Comparison of ENCODE assay signal across 8 cellular contexts in genomic region chr10:118045154-118045841, GRCh38. TPM values are rescaled to one million over a fixed set of nuclear protein-coding genes. Genes with fewer than 3 reads are reported as not detected.
A peak's percentile ranks its signal among the peaks of the same experiment; 100 is the strongest.
DNase-seq lines count a peak whose midpoint lies in the region; ATAC-seq and TF ChIP-seq lines count a peak whose summit lies in the region.

No MANE protein-coding gene starts in this region.

- DNase-seq in right atrium auricular region (ENCODE audit: low spot score) (no peak), left ventricle myocardium superior (no peak), astrocyte of the spinal cord (ENCODE audit: low read depth, low spot score) (no peak), lower lobe of right lung (no peak), vagina (ENCODE audit: extremely low spot score in 2 of 2) (no peak), ecto neural progenitor cell (ENCODE audit: low spot score) (no peak)

- H3K4me3 ChIP-seq in right atrium auricular region: peak overlapping the region; percentile 84 to 94
- H3K4me3 ChIP-seq in astrocyte of the spinal cord (ENCODE audit: low read depth, low read length): peak overlapping the region; percentile 72
- peak overlapping the region; percentile 83 for H3K4me3 ChIP-seq in lower lobe of right lung
- peak overlapping the region; percentile 69 to 94 for H3K4me3 ChIP-seq in vagina

- ATAC-seq in left ventricle myocardium superior: no peak
- no peak for ATAC-seq in lower lobe of right lung
- ATAC-seq in GM21381 (IDR thresholded peaks at IDR 0.05; ENCODE audit: unreplicated experiment): no peak
- ATAC-seq in HG02981 (IDR thresholded peaks at IDR 0.05; ENCODE audit: unreplicated experiment): no peak

- H3K36me3 ChIP-seq in right atrium auricular region (no peaks in the 10 kb centered on the region), lower lobe of right lung (no peaks in the 10 kb centered on the region), vagina (no peaks in the 10 kb centered on the region)

- no peaks in the 10 kb centered on the region for H3K9me3 ChIP-seq in right atrium auricular region
- no peaks in the 10 kb centered on the region for H3K9me3 ChIP-seq in lower lobe of right lung
- H3K9me3 ChIP-seq in vagina: no peaks in the 10 kb centered on the region

- no peak for TF ChIP-seq POLR2A in vagina (IDR thresholded peaks at IDR 0.05)

- in situ Hi-C loops in astrocyte of the spinal cord (cut with HindIII; ENCODE audit: low sequenced_read_pairs): no loop called here

- intact Hi-C loops in left ventricle myocardium superior (cut with micrococcal nuclease) (no loop called here), lower lobe of right lung (cut with DNase I) (no loop called here), vagina (cut with DNase I) (no loop called here)

- H3K4me1 ChIP-seq in right atrium auricular region: peaks cover 0 to 61% of the 10 kb centered on the region in 2 donors
- H3K4me1 ChIP-seq in lower lobe of right lung: peaks cover 44% of the 10 kb centered on the region
- H3K4me1 ChIP-seq in vagina: peaks cover 30% of the 10 kb centered on the region

- H3K27ac ChIP-seq in right atrium auricular region (peak overlapping the region; percentile 92 to 96), lower lobe of right lung (peak overlapping the region; percentile 92), vagina (peak overlapping the region; percentile 93)

- TF ChIP-seq CTCF in right atrium auricular region (IDR thresholded peaks at IDR 0.05): no peak
- no peak for TF ChIP-seq CTCF in astrocyte of the spinal cord (IDR thresholded peaks at IDR 0.05; ENCODE audit: low read depth, low read length)
- TF ChIP-seq CTCF in lower lobe of right lung (IDR thresholded peaks at IDR 0.05): no peak
- TF ChIP-seq CTCF in vagina (IDR thresholded peaks at IDR 0.05): no peak

- no peaks in the 10 kb centered on the region for H3K27me3 ChIP-seq in right atrium auricular region
- H3K27me3 ChIP-seq in lower lobe of right lung (ENCODE audit: low read depth): no peaks in the 10 kb centered on the region
- H3K27me3 ChIP-seq in vagina: no peaks in the 10 kb centered on the region

RNA-seq across cellular contexts. Expression of gene RAB11FIP2, which starts 1.4 kb away (rescaled TPM):
- total RNA-seq in right atrium auricular region (10 to 100 TPM; 13.2 to 13.4 TPM), left ventricle myocardium superior (13.1 TPM), lower lobe of right lung (31.0 TPM), vagina (14.7 TPM)
